ENCODE assay signal across 1 cellular context in genomic region chr9:130053504-130054427, GRCh38.
TF ChIP-seq lines count a peak whose summit lies in the region.

TSS of gene GPR107 (plus strand) at chr9:130053906. CDS start at chr9:130053933, 27 bp downstream.

TF ChIP-seq in IMR-90, 13 proteins besides CTCF, POLR2A, EP300 and RAD21:
- TF ChIP-seq MAZ (IDR thresholded peaks at IDR 0.05; ENCODE audit: borderline replicate concordance, low read depth, low read length) (peak; percentile 57; the same call in 1 of the 2 replicates), RFX5 (IDR thresholded peaks at IDR 0.05; ENCODE audit: low read depth, low read length) (no peak)
